In genomic region chr12:109928058-109928656, GRCh38 we compare ENCODE assay signal across 13 cellular contexts. TPM values are rescaled to one million over a fixed set of nuclear protein-coding genes. Genes with fewer than 3 reads are reported as not detected.
DNase-seq lines count a peak whose midpoint lies in the region; TF ChIP-seq lines count a peak whose summit lies in the region.
"Had no signal": no experiment of that assay in that cellular context is flagged by ENCODE, and none has a peak within 500 bp of the region (broad histone marks: within the 10 kb centered on the region; RNA-seq: fewer than 3 reads in every experiment).

No MANE protein-coding gene starts in this region.

- no peaks in the 10 kb centered on the region for H3K27me3 ChIP-seq in CD4-positive, alpha-beta memory T cell (ENCODE audit: insufficient read depth, low read length)
- H3K27me3 ChIP-seq in spleen (replicated peaks in 1 of 7) (no peaks in the 10 kb centered on the region), transverse colon (no peaks in the 10 kb centered on the region), stomach (no peaks in the 10 kb centered on the region)
- H3K27me3 ChIP-seq: BLaER1 treated with 17β-estradiol and CSF1 and Interleukin-3, amounts not matched to agents 10 nM and 100 nM; MG63; Peyer's patch had no signal

- CTCF ChIA-PET in CD4-positive, alpha-beta memory T cell (lab: Charles Lee; ENCODE audit: partially characterized antibody): interaction anchor here (0.8 to 5.3 kb wide), 13 partner anchors 19 to 122 kb away, joined by 3 to 37 read pairs (median 4); partner anchors contain the start of gene TCHP

- peaks cover 0 to 7% (median 3%) of the 10 kb centered on the region in 4 donors for H3K4me1 Mint-ChIP-seq in CD4-positive, alpha-beta memory T cell
- H3K4me1 Mint-ChIP-seq in chondrocyte (ENCODE audit: low read depth): no peaks in the 10 kb centered on the region

- no peaks in the 10 kb centered on the region for H3K9me3 ChIP-seq in CD4-positive, alpha-beta memory T cell (ENCODE audit: control insufficient read depth in 1 of 2, low read length in 2 of 2)
- H3K9me3 ChIP-seq in spleen: no peaks in the 10 kb centered on the region
- no peaks in the 10 kb centered on the region for H3K9me3 ChIP-seq in transverse colon
- H3K9me3 ChIP-seq in stomach: no peaks in the 10 kb centered on the region
- H3K9me3 ChIP-seq: MG63, Peyer's patch had no signal

- peaks cover 17 to 44% of the 10 kb centered on the region in 2 donors for H3K36me3 Mint-ChIP-seq in CD4-positive, alpha-beta memory T cell
- H3K36me3 Mint-ChIP-seq in chondrocyte (ENCODE audit: low read depth): peaks cover 23% of the 10 kb centered on the region

- H3K36me3 ChIP-seq in CD4-positive, alpha-beta memory T cell (ENCODE audit: insufficient read depth, low read length): peaks cover 40% of the 10 kb centered on the region
- H3K36me3 ChIP-seq in spleen: peaks cover 0 to 100% (median 61%) of the 10 kb centered on the region in 6 donors
- H3K36me3 ChIP-seq in transverse colon: peaks cover 0 to 23% (median 9%) of the 10 kb centered on the region in 4 donors
- H3K36me3 ChIP-seq in stomach: peaks cover 14 to 82% (median 61%) of the 10 kb centered on the region in 4 donors

- no peak for TF ChIP-seq POLR2A in spleen (IDR thresholded peaks at IDR 0.05)
- no peak for TF ChIP-seq POLR2A in transverse colon (IDR thresholded peaks at IDR 0.05)
- TF ChIP-seq POLR2A in stomach (IDR thresholded peaks at IDR 0.05): no peak

- no peak overlapping the region for H3K4me3 ChIP-seq in CD4-positive, alpha-beta memory T cell (ENCODE audit: low read length in 2 of 2)
- no peak overlapping the region for H3K4me3 ChIP-seq in spleen
- no peak overlapping the region for H3K4me3 ChIP-seq in transverse colon
- H3K4me3 ChIP-seq in stomach: no peak overlapping the region
- H3K4me3 ChIP-seq: BLaER1 treated with 17β-estradiol and CSF1 and Interleukin-3, amounts not matched to agents 10 nM and 100 nM; K562; MG63; Peyer's patch had no signal

- no peak overlapping the region for H3K4me3 Mint-ChIP-seq in CD4-positive, alpha-beta memory T cell
- H3K4me3 Mint-ChIP-seq in chondrocyte (ENCODE audit: unreplicated experiment): no peak overlapping the region

- DNase-seq in activated effector memory CD4-positive, alpha-beta T cell treated with anti-CD3 and anti-CD28 coated beads, Interleukin-2, amount 50 U/mL, for 16 hours: peak; percentile 46
- DNase-seq in activated effector memory CD4-positive, alpha-beta T cell treated with Interleukin-2 at 50 U/mL for 16 hours: no peak
- DNase-seq in CD4-positive, alpha-beta memory T cell: no peak
- DNase-seq in chondrocyte (ENCODE audit: low spot score): peak; percentile 59
- no peak for DNase-seq in spleen
- no peak for DNase-seq in transverse colon
- no peak for DNase-seq in stomach
- DNase-seq: GF-D8, NCI-H1694 treated with DMSO at 0.1 percent for 48 hours had no signal

- no peaks in the 10 kb centered on the region for H3K27me3 Mint-ChIP-seq in CD4-positive, alpha-beta memory T cell
- H3K27me3 Mint-ChIP-seq in chondrocyte (ENCODE audit: low read depth): no peaks in the 10 kb centered on the region

- H3K27ac ChIP-seq in CD4-positive, alpha-beta memory T cell (ENCODE audit: low read depth, low read length): no peak overlapping the region
- H3K27ac ChIP-seq in spleen: peak overlapping the region in 5 of 8 donors; percentile 5 to 72 (median 66)
- H3K27ac ChIP-seq in transverse colon: no peak overlapping the region
- H3K27ac ChIP-seq in stomach: no peak overlapping the region
- H3K27ac ChIP-seq: BLaER1 treated with 17β-estradiol and CSF1 and Interleukin-3, amounts not matched to agents 10 nM and 100 nM; Peyer's patch had no signal

- H3K9me3 Mint-ChIP-seq in CD4-positive, alpha-beta memory T cell: no peaks in the 10 kb centered on the region
- no peaks in the 10 kb centered on the region for H3K9me3 Mint-ChIP-seq in chondrocyte (ENCODE audit: low read depth)

- TF ChIP-seq EP300 in transverse colon (IDR thresholded peaks at IDR 0.05; ENCODE audit: low read depth): no peak
- TF ChIP-seq EP300 in stomach (IDR thresholded peaks at IDR 0.05): no peak

- no peaks in the 10 kb centered on the region for H3K4me1 ChIP-seq in CD4-positive, alpha-beta memory T cell (ENCODE audit: insufficient read depth, low read length)
- H3K4me1 ChIP-seq in spleen (peaks cover 0 to 20% (median 7%) of the 10 kb centered on the region in 6 donors), transverse colon (peaks cover 0 to 9% (median 3%) of the 10 kb centered on the region in 4 donors), stomach (peaks cover 0 to 15% (median 10%) of the 10 kb centered on the region in 4 donors)
- H3K4me1 ChIP-seq: Peyer's patch had no signal

- 84 to 96% (median 92%) methylated on average over 12 of the region's 12 CpGs for WGBS in spleen, 5 donors
- WGBS in transverse colon (ENCODE audit: low coverage in 1 of 2), 2 donors: 90 to 91% methylated on average over 8 to 12 of the region's 12 CpGs
- 85 to 92% (median 92%) methylated on average over 11 to 12 of the region's 12 CpGs for WGBS in stomach, 5 donors

- in situ Hi-C loops in transverse colon (cut with MboI; ENCODE audit: low pct_ligation_motif_present in 1 of 4, low pct_unique_long_range_greater_than_20kb in 1 of 4, low sequenced_read_pairs in 3 of 4): loop anchor here in 1 of 4 donors (10.0 kb wide), 1 partner anchor 73 kb away; no protein-coding TSS in a partner anchor

- intact Hi-C loops in CD4-positive, alpha-beta memory T cell (cut with micrococcal nuclease): no loop called here
- intact Hi-C loops in spleen (cut with DNase I; ENCODE audit: low total_unique reads) (loop anchor here (5.0 kb wide), 1 partner anchor 76 kb away; no protein-coding TSS in a partner anchor), transverse colon (cut with DNase I; ENCODE audit: low total_unique reads) (no loop called here), stomach (cut with DNase I; ENCODE audit: low total_unique reads) (no loop called here)

- POLR2A ChIA-PET in CD4-positive, alpha-beta memory T cell (lab: Charles Lee; ENCODE audit: partially characterized antibody): interaction anchor here (1.2 kb wide), 1 partner anchor 28 kb away, joined by 5 read pairs; the partner anchor contains the start of gene TCHP

- peak overlapping the region in 4 of 7 donors; percentile 10 to 82 (median 66) for H3K27ac Mint-ChIP-seq in CD4-positive, alpha-beta memory T cell
- H3K27ac Mint-ChIP-seq in chondrocyte (ENCODE audit: unreplicated experiment): no peak overlapping the region

- TF ChIP-seq CTCF in chondrocyte (IDR thresholded peaks at IDR 0.05) (no peak), spleen (IDR thresholded peaks at IDR 0.05 in 8 of 11, conservative IDR thresholded peaks at IDR 0.05 in 3 of 11) (no peak), transverse colon (IDR thresholded peaks at IDR 0.05) (no peak), stomach (IDR thresholded peaks at IDR 0.05) (no peak)

RNA-seq across cellular contexts. Expression of gene TCHP, which starts 28.1 kb away (rescaled TPM):
- total RNA-seq in CD4-positive, alpha-beta memory T cell: 10 to 100 TPM; 41.4 to 45.0 TPM
- polyA plus RNA-seq in CD4-positive, alpha-beta memory T cell: 10 to 100 TPM in 1 of 2 donors, 1 to 10 TPM in 1; 3.0 to 15.7 TPM
- total RNA-seq in chondrocyte (9.8 to 12.6 TPM (median 11.7 TPM) in 3 replicates), spleen (10 to 100 TPM; 21.8 to 35.9 (median 29.0) TPM), transverse colon (10 to 100 TPM; 27.5 to 54.7 (median 30.7) TPM), stomach (10 to 100 TPM; 13.8 to 45.5 (median 28.3) TPM)
- polyA plus RNA-seq in spleen (10 to 100 TPM in 1 of 3 donors, 1 to 10 TPM in 2; 7.3 to 12.5 (median 7.6) TPM), stomach (10 to 100 TPM in 1 of 3 donors, 1 to 10 TPM in 2; 7.9 to 11.9 (median 8.8) TPM)

RNA-seq across cellular contexts. Expression of gene GLTP, which starts 47.8 kb away (rescaled TPM):
- total RNA-seq in CD4-positive, alpha-beta memory T cell: 10 to 100 TPM; 24.0 TPM
- polyA plus RNA-seq in CD4-positive, alpha-beta memory T cell: 10 to 100 TPM; 23.6 to 48.1 TPM
- 38.7 to 40.7 TPM (median 40.5 TPM) in 3 replicates for total RNA-seq in chondrocyte
- 10 to 100 TPM; 25.6 to 45.5 (median 35.0) TPM for total RNA-seq in spleen
- polyA plus RNA-seq in spleen: 10 to 100 TPM; 26.3 to 31.5 (median 30.3) TPM
- 100 to 1,000 TPM in 3 of 4 donors, 10 to 100 TPM in 1; 35.6 to 287 (median 167) TPM for total RNA-seq in transverse colon
- 10 to 100 TPM; 26.4 to 93.6 (median 60.7) TPM for total RNA-seq in stomach
- polyA plus RNA-seq in stomach: 10 to 100 TPM; 28.0 to 80.7 (median 39.6) TPM

Comparison
In these comparisons a context has a peak if more than half of its experiments do, and no peak if none do; other contexts are left out.
1. DNase-seq: peak in activated effector memory CD4-positive, alpha-beta T cell treated with anti-CD3 and anti-CD28 coated beads, Interleukin-2, amount 50 U/mL, for 16 hours (single experiment) and chondrocyte (single experiment); none in activated effector memory CD4-positive, alpha-beta T cell treated with Interleukin-2 at 50 U/mL for 16 hours (single experiment), CD4-positive, alpha-beta memory T cell (0 of 5), spleen (single experiment), transverse colon (single experiment) and stomach (single experiment).
2. H3K27ac ChIP-seq: peak in spleen (5 of 8); none in CD4-positive, alpha-beta memory T cell (single experiment), transverse colon (0 of 4) and stomach (0 of 5).